8 cellular contexts compared by ENCODE assay signal in genomic region chr1:19429611-19430010, GRCh38. TPM values are rescaled to one million over a fixed set of nuclear protein-coding genes. Genes with fewer than 3 reads are reported as not detected.
A peak's percentile ranks its signal among the peaks of the same experiment; 100 is the strongest.
DNase-seq lines count a peak whose midpoint lies in the region; ATAC-seq and TF ChIP-seq lines count a peak whose summit lies in the region.

No MANE protein-coding gene starts in this region.

- 71 to 85% (median 82%) methylated on average over 4 of the region's 4 CpGs for WGBS in ovary, 3 donors

- TF ChIP-seq POLR2A in ovary (IDR thresholded peaks at IDR 0.05) = no peak

- H3F3A ChIP-seq in MM.1S (ENCODE audit: insufficient read depth, low read length) = no peaks in the 10 kb centered on the region

- peaks cover 93% of the 10 kb centered on the region for H3K79me2 ChIP-seq in MM.1S (ENCODE audit: low read length)

- H2AFZ ChIP-seq in MM.1S (ENCODE audit: low read length) = no peak overlapping the region

- H3K36me3 ChIP-seq in ovary = no peaks in the 10 kb centered on the region
- no peaks in the 10 kb centered on the region for H3K36me3 ChIP-seq in MM.1S (replicated peaks; ENCODE audit: insufficient read depth, low read length)

- no peak overlapping the region for H3K4me3 ChIP-seq in epithelial cell of proximal tubule (ENCODE audit: low read depth, low read length)
- no peak overlapping the region for H3K4me3 ChIP-seq in ovary
- H3K4me3 ChIP-seq in MM.1S (ENCODE audit: low read length) = no peak overlapping the region

- DNase-seq in COR-L47 (lab: John Stamatoyannopoulos, UW) (peak; percentile 60), NCI-H2171 treated with DMSO at 0.1 percent for 48 hours (lab: John Stamatoyannopoulos, UW) (peak; percentile 83), epithelial cell of proximal tubule (ENCODE audit: low read depth) (peak; percentile 31), ovary (no peak), GM13977 (ENCODE audit: low spot score) (no peak), MM.1S (no peak)

- H4K20me1 ChIP-seq in MM.1S (ENCODE audit: insufficient read depth, low read length) = peaks cover 10% of the 10 kb centered on the region; the same call in 1 of the 2 replicates

- intact Hi-C loops in ovary (cut with DNase I) = loop anchor here in 1 of 4 donors (10.0 kb wide), 1 partner anchor 55 kb away; the partner anchor contains the start of gene CAPZB

- no peak for TF ChIP-seq EP300 in ovary (IDR thresholded peaks at IDR 0.05)

- TF ChIP-seq CTCF in epithelial cell of proximal tubule (conservative IDR thresholded peaks at IDR 0.05; ENCODE audit: low read depth, low read length) = no peak
- TF ChIP-seq CTCF in ovary (IDR thresholded peaks at IDR 0.05) = no peak
- no peak for TF ChIP-seq CTCF in GM13977 (IDR thresholded peaks at IDR 0.05; ENCODE audit: extremely low read depth, insufficient read depth, missing control alignments)
- no peak for TF ChIP-seq CTCF in MM.1S (IDR thresholded peaks at IDR 0.05; ENCODE audit: low read length)

- H3K9me2 ChIP-seq in MM.1S (replicated peaks; ENCODE audit: insufficient read depth, low read length) = no peaks in the 10 kb centered on the region

- H3K4me1 ChIP-seq in ovary (ENCODE audit: insufficient read depth) (peaks cover 55% of the 10 kb centered on the region), MM.1S (ENCODE audit: low read length) (no peaks in the 10 kb centered on the region)

- in situ Hi-C loops in GM13977 (cut with MboI; ENCODE audit: low pct_unique_long_range_greater_than_20kb, low sequenced_read_pairs, unreplicated experiment) = no loop called here

- H3K9me3 ChIP-seq in ovary (no peaks in the 10 kb centered on the region), MM.1S (replicated peaks; ENCODE audit: insufficient read depth, low read length) (no peaks in the 10 kb centered on the region)

- H3K27ac ChIP-seq in ovary (peak overlapping the region; percentile 37 to 85), MM.1S (ENCODE audit: low read length) (no peak overlapping the region)

- H3K4me2 ChIP-seq in MM.1S (ENCODE audit: low read depth, low read length) = no peak overlapping the region

- H3K27me3 ChIP-seq in ovary (no peaks in the 10 kb centered on the region), MM.1S (replicated peaks; ENCODE audit: insufficient read depth, low read length) (no peaks in the 10 kb centered on the region)

- H3K9ac ChIP-seq in MM.1S (ENCODE audit: low read length) = no peak overlapping the region

- ATAC-seq in GM19452 (IDR thresholded peaks at IDR 0.05; ENCODE audit: unreplicated experiment) (no peak), HG03039 (IDR thresholded peaks at IDR 0.05; ENCODE audit: unreplicated experiment) (no peak)

RNA-seq across cellular contexts. Expression of gene CAPZB, which starts 55.7 kb away (rescaled TPM):
- total RNA-seq in epithelial cell of proximal tubule = 74.9 and 105 TPM in 2 replicates
- 100 to 1,000 TPM in 5 of 7 donors, 10 to 100 TPM in 2; 85.0 to 347 (median 258) TPM for total RNA-seq in ovary
- polyA plus RNA-seq in ovary = 100 to 1,000 TPM; 253 to 391 TPM

Comparison
In these comparisons a context has a peak if more than half of its experiments do, and no peak if none do; other contexts are left out.
1. DNase-seq: peak in COR-L47 (single experiment), NCI-H2171 treated with DMSO at 0.1 percent for 48 hours (single experiment) and epithelial cell of proximal tubule (single experiment); none in ovary (0 of 5), GM13977 (single experiment) and MM.1S (single experiment).